In the genomic region with DNA sequence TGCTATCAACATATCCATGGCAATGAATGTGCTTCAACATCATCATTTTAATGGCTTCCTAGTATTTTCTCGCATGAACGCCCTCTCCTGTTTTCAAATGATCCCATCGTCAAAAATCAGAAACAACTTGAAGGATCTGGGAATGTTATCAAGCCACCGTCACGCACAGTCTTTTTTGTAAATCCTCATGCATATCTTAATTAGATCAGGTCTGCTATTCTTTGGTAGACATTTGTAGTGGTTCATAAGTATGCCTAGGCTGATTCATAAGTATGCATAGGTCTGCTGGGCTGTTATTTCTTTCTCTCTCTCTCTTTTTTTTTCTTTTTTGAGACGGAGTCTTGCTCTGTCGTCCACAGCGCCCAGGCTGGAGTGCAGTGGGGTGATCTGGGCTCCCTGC, we compare ENCODE assay signal across 20 cellular contexts.
DNase-seq lines count a peak whose midpoint lies in the region; ATAC-seq, FAIRE-seq and TF ChIP-seq lines count a peak whose summit lies in the region.
"Had no signal": no experiment of that assay in that cellular context is flagged by ENCODE, and none has a peak within 500 bp of the region (broad histone marks: within the 10 kb centered on the region; RNA-seq: fewer than 3 reads in every experiment).

No MANE protein-coding gene starts in this region.

- H3K27me3 ChIP-seq in astrocyte (ENCODE audit: insufficient read depth, low read length) = no peaks in the 10 kb centered on the region

- H4K20me1 ChIP-seq in astrocyte (ENCODE audit: insufficient read depth, low read length) = no peaks in the 10 kb centered on the region

- H3K4me1 Mint-ChIP-seq in astrocyte (ENCODE audit: low read depth, unreplicated experiment) = peaks cover 4% of the 10 kb centered on the region
- peaks cover 17% of the 10 kb centered on the region for H3K4me1 Mint-ChIP-seq in memory B cell
- H3K4me1 Mint-ChIP-seq in progenitor cell of endocrine pancreas (ENCODE audit: low read depth) = no peaks in the 10 kb centered on the region

- FAIRE-seq in GM18507 (lab: Jason Lieb, UNC) (peak; percentile 24), astrocyte (lab: Jason Lieb, UNC) (no peak)
- FAIRE-seq: G401.6, GM12892, HepG2 had no signal

- H3K79me2 ChIP-seq in astrocyte (ENCODE audit: insufficient read depth, low read length) = no peaks in the 10 kb centered on the region

- DNase-seq in GM18507 (ENCODE audit: extremely low spot score, insufficient read length, low read depth) = no peak
- DNase-seq in astrocyte (ENCODE audit: low read depth) = peak; percentile 62
- DNase-seq in memory B cell (ENCODE audit: low spot score in 2 of 2) = no peak
- DNase-seq in stimulated activated CD8-positive, alpha-beta memory T cell treated with anti-CD3 and anti-CD28 coated beads, Interleukin-4, amount 100 ng/mL, for 48 hours = no peak
- DNase-seq in cerebellum (ENCODE audit: low spot score) = no peak
- DNase-seq in progenitor cell of endocrine pancreas (ENCODE audit: low spot score, unreplicated experiment) = no peak
- DNase-seq in Right ventricle myocardium superior = no peak
- DNase-seq: C1 segment of cervical spinal cord; CD4-positive, CD25-positive, alpha-beta regulatory T cell; CD8-positive, alpha-beta memory T cell; COR-L47; DMS 273 treated with DMSO at 0.1 percent for 48 hours; GOT3; H7; HFFc6 had no signal

- H3K4me3 Mint-ChIP-seq in astrocyte (ENCODE audit: unreplicated experiment) (no peak overlapping the region), memory B cell (no peak overlapping the region), progenitor cell of endocrine pancreas (ENCODE audit: low read depth) (no peak overlapping the region)
- H3K4me3 Mint-ChIP-seq: B cell; CD4-positive, CD25-positive, alpha-beta regulatory T cell; CD8-positive, alpha-beta memory T cell had no signal

- no peak overlapping the region for H3K4me3 ChIP-seq in astrocyte (ENCODE audit: insufficient read depth, low read depth, low read length)

- ATAC-seq in memory B cell (ENCODE audit: low read depth) = no peak
- ATAC-seq in Right ventricle myocardium superior (ENCODE audit: poor library complexity) = no peak
- ATAC-seq: HepG2 had no signal

- no peak overlapping the region for H3K27ac ChIP-seq in astrocyte (ENCODE audit: low read depth, low read length)

- H3K27me3 Mint-ChIP-seq in astrocyte (ENCODE audit: low read depth, unreplicated experiment) (no peaks in the 10 kb centered on the region), memory B cell (no peaks in the 10 kb centered on the region), progenitor cell of endocrine pancreas (peaks cover 3% of the 10 kb centered on the region)
- H3K27me3 Mint-ChIP-seq: B cell; CD4-positive, CD25-positive, alpha-beta regulatory T cell; IgD-negative memory B cell had no signal

- no peak overlapping the region for H3K4me2 ChIP-seq in astrocyte (ENCODE audit: low read length)

- H3K9me3 Mint-ChIP-seq in astrocyte (ENCODE audit: unreplicated experiment) (no peaks in the 10 kb centered on the region), memory B cell (no peaks in the 10 kb centered on the region), progenitor cell of endocrine pancreas (ENCODE audit: low read depth) (no peaks in the 10 kb centered on the region)
- H3K9me3 Mint-ChIP-seq: CD4-positive, CD25-positive, alpha-beta regulatory T cell; CD8-positive, alpha-beta memory T cell; HFFc6; IgD-negative memory B cell had no signal

- no peaks in the 10 kb centered on the region for H3K9me3 ChIP-seq in astrocyte (ENCODE audit: insufficient read depth, low read depth, low read length)

- intact Hi-C loops in Right ventricle myocardium superior (cut with DNase I) = no loop called here

- H3K36me3 Mint-ChIP-seq in astrocyte (ENCODE audit: low read depth, unreplicated experiment) (no peaks in the 10 kb centered on the region), memory B cell (no peaks in the 10 kb centered on the region), progenitor cell of endocrine pancreas (ENCODE audit: insufficient read depth) (no peaks in the 10 kb centered on the region)
- H3K36me3 Mint-ChIP-seq: CD4-positive, CD25-positive, alpha-beta regulatory T cell; CD8-positive, alpha-beta memory T cell; IgD-negative memory B cell had no signal

- no peak for TF ChIP-seq CTCF in astrocyte (IDR thresholded peaks at IDR 0.05; ENCODE audit: insufficient read depth, low read depth, low read length)
- no peak for TF ChIP-seq CTCF in progenitor cell of endocrine pancreas (IDR thresholded peaks at IDR 0.05; ENCODE audit: unreplicated experiment)

- H3K9ac ChIP-seq in astrocyte (ENCODE audit: low read length) = no peak overlapping the region

- no peak overlapping the region for H2AFZ ChIP-seq in astrocyte (ENCODE audit: low read depth, low read length)

- H3K36me3 ChIP-seq in astrocyte (ENCODE audit: insufficient read depth, low read length) = no peaks in the 10 kb centered on the region

- H3K27ac Mint-ChIP-seq in astrocyte (ENCODE audit: unreplicated experiment) (no peak overlapping the region), memory B cell (peak overlapping the region; percentile 43), progenitor cell of endocrine pancreas (no peak overlapping the region)
- H3K27ac Mint-ChIP-seq: HFFc6, IgD-negative memory B cell had no signal

- H3K4me1 ChIP-seq in astrocyte (ENCODE audit: insufficient read depth, low read length) = peaks cover 18% of the 10 kb centered on the region
